In genomic region chr5:78971998-78972397, GRCh38 we compare ENCODE assay signal across 11 cellular contexts. TPM values are rescaled to one million over a fixed set of nuclear protein-coding genes. Genes with fewer than 3 reads are reported as not detected.
DNase-seq lines count a peak whose midpoint lies in the region; ATAC-seq, FAIRE-seq and TF ChIP-seq lines count a peak whose summit lies in the region.
"Had no signal": no experiment of that assay in that cellular context is flagged by ENCODE, and none has a peak within 500 bp of the region (broad histone marks: within the 10 kb centered on the region; RNA-seq: fewer than 3 reads in every experiment).

No MANE protein-coding gene starts in this region.

- TF ChIP-seq CTCF in brain (conservative IDR thresholded peaks at IDR 0.05) (no peak), pancreas (IDR thresholded peaks at IDR 0.05) (no peak), body of pancreas (IDR thresholded peaks at IDR 0.05) (no peak)

- H3K36me3 ChIP-seq in pancreas, result no peaks in the 10 kb centered on the region
- H3K36me3 ChIP-seq in body of pancreas (replicated peaks in 1 of 2; ENCODE audit: insufficient read depth in 1 of 2, low read depth in 2 of 2), result no peaks in the 10 kb centered on the region

- in situ Hi-C loops in G401 (cut with HindIII; ENCODE audit: low sequenced_read_pairs), result no loop called here

- peak overlapping the region in 4 of 5 experiments; percentile 60 to 94 (median 86) for H3K27ac Mint-ChIP-seq in brain

- ATAC-seq in left colon (peak; percentile 49), pancreas (peak in 3 of 4 donors; percentile 4 to 19 (median 9)), body of pancreas (no peak)

- H3K4me1 ChIP-seq in pancreas (peaks cover 5 to 24% (median 8%) of the 10 kb centered on the region in 3 donors), body of pancreas (peaks cover 29% of the 10 kb centered on the region)

- H3K27ac ChIP-seq in pancreas, result no peak overlapping the region
- H3K27ac ChIP-seq in body of pancreas, result no peak overlapping the region

- H3K9me3 Mint-ChIP-seq in brain, result no peaks in the 10 kb centered on the region

- FAIRE-seq in pancreas (lab: Jason Lieb, UNC), result no peak

- intact Hi-C loops in left colon (cut with DNase I, micrococcal nuclease), result no loop called here
- intact Hi-C loops in pancreas (cut with DNase I), result no loop called here
- intact Hi-C loops in body of pancreas (cut with DNase I), result no loop called here

- H3K9me3 ChIP-seq in pancreas (no peaks in the 10 kb centered on the region), body of pancreas (no peaks in the 10 kb centered on the region)

- peaks cover 2% of the 10 kb centered on the region for H3K27me3 Mint-ChIP-seq in brain

- no peaks in the 10 kb centered on the region for H3K36me3 Mint-ChIP-seq in brain

- no peak for TF ChIP-seq POLR2A in body of pancreas (IDR thresholded peaks at IDR 0.05)

- peaks cover 51% of the 10 kb centered on the region for H3K4me1 Mint-ChIP-seq in brain

- H3K27me3 ChIP-seq in pancreas (no peaks in the 10 kb centered on the region), body of pancreas (no peaks in the 10 kb centered on the region)

- H3K4me3 ChIP-seq in pancreas, result no peak overlapping the region
- no peak overlapping the region for H3K4me3 ChIP-seq in body of pancreas

- DNase-seq in left colon (peak; percentile 18 to 59), pancreas (no peak), body of pancreas (no peak), cerebellar nuclear complex (lab: John Stamatoyannopoulos, UW) (no peak), NCI-H2081 (lab: John Stamatoyannopoulos, UW) (no peak), G401 (ENCODE audit: low spot score) (no peak)
- DNase-seq: H7, MV-4-11, NCI-H1417 treated with DMSO at 0.1 percent for 48 hours, SIG-M5 had no signal

- WGBS in pancreas, 2 donors, result 51 to 58% methylated on average over 2 of the region's 2 CpGs
- WGBS in body of pancreas, 2 donors, result 62 to 77% methylated on average over 2 of the region's 2 CpGs

- peak overlapping the region in 3 of 5 experiments; percentile 25 to 70 (median 52) for H3K4me3 Mint-ChIP-seq in brain

RNA-seq across cellular contexts. Expression of gene ARSB, which starts 13.1 kb away (rescaled TPM):
- polyA plus RNA-seq in brain (ENCODE audit: insufficient read depth, low read depth, low replicate concordance) (2.6 TPM), pancreas (1 to 10 TPM; 1.6 to 2.3 TPM)
- total RNA-seq in left colon (1 to 10 TPM; 8.2 to 9.7 TPM), pancreas (10 to 100 TPM in 2 of 6 donors, 1 to 10 TPM in 4; 4.7 to 11.5 (median 6.5) TPM), body of pancreas (10 to 100 TPM in 1 of 2 donors, 1 to 10 TPM in 1; 9.9 to 12.2 TPM)
- 10.6 and 22.2 TPM in 2 replicates for total RNA-seq in G401 (2014; rRNA removed; shearing (Covaris generic))

Comparison
In these comparisons a context has a peak if more than half of its experiments do, and no peak if none do; other contexts are left out.
1. DNase-seq: peak in left colon (2 of 2); none in pancreas (0 of 6), body of pancreas (0 of 4), cerebellar nuclear complex (0 of 2), NCI-H2081 (0 of 2) and G401 (single experiment).